Comparison of ENCODE assay signal across 13 cellular contexts in the genomic region with DNA sequence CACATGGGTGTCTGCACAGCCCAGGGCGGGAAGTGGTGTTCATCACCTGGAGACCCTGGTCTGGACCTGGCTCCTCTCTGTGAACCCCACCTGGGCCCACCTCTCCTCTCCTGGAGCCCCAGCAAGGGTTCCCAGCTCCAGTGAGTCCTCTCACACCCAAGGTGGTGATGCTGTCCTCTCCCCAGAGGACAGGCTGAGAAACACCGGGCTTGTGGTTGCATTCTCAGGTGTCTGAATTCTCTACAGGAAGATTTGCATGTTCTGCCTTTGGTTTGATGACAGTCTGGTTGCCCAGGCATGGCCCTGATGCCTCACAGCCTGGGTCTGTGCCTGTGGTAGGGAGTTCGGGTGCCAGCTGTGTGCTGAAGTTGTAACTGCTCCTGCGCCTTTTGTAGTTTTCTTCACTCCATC. TPM values are rescaled to one million over a fixed set of nuclear protein-coding genes. Genes with fewer than 3 reads are reported as not detected.
DNase-seq lines count a peak whose midpoint lies in the region; ATAC-seq and TF ChIP-seq lines count a peak whose summit lies in the region.
"Had no signal": no experiment of that assay in that cellular context is flagged by ENCODE, and none has a peak within 500 bp of the region (broad histone marks: within the 10 kb centered on the region; RNA-seq: fewer than 3 reads in every experiment).

No MANE protein-coding gene starts in this region.

- H3K27me3 Mint-ChIP-seq in CD8-positive, alpha-beta T cell (ENCODE audit: low read depth), result no peaks in the 10 kb centered on the region
- H3K27me3 Mint-ChIP-seq in activated CD8-positive, alpha-beta T cell treated with anti-CD3 and anti-CD28 coated beads, Interleukin-2, amount 10 ng/mL, durations not matched to agents 7 days and 5 days (ENCODE audit: low read depth), result no peaks in the 10 kb centered on the region
- no peaks in the 10 kb centered on the region for H3K27me3 Mint-ChIP-seq in nephron (ENCODE audit: low read depth)

- H3K27ac ChIP-seq in CD8-positive, alpha-beta T cell (ENCODE audit: low read depth, low read length), result no peak overlapping the region
- H3K27ac ChIP-seq: sigmoid colon, SJSA1 had no signal

- intact Hi-C loops in CD8-positive, alpha-beta T cell (cut with DNase I, micrococcal nuclease), result no loop called here

- H3K9me3 ChIP-seq in CD8-positive, alpha-beta T cell (ENCODE audit: low read length), result no peaks in the 10 kb centered on the region
- H3K9me3 ChIP-seq: sigmoid colon, SJSA1 had no signal

- peak in 1 of 7 experiments; percentile 14 for DNase-seq in CD8-positive, alpha-beta T cell
- no peak for DNase-seq in activated CD8-positive, alpha-beta T cell treated with anti-CD3 and anti-CD28 coated beads, Interleukin-2, amount 10 ng/mL, durations not matched to agents 7 days and 5 days
- DNase-seq: effector CD8-positive, alpha-beta T cell; foreskin fibroblast; KG1; NCI-H1694 treated with DMSO at 0.1 percent for 48 hours had no signal

- no peaks in the 10 kb centered on the region for H3K27me3 ChIP-seq in CD8-positive, alpha-beta T cell (ENCODE audit: insufficient read depth, low read length)
- H3K27me3 ChIP-seq: sigmoid colon, SJSA1 had no signal

- no peak overlapping the region for H3K4me3 ChIP-seq in CD8-positive, alpha-beta T cell (ENCODE audit: low read depth, low read length)
- H3K4me3 ChIP-seq: sigmoid colon, SJSA1 had no signal

- peak overlapping the region; percentile 2 for H3K4me3 Mint-ChIP-seq in CD8-positive, alpha-beta T cell
- no peak overlapping the region for H3K4me3 Mint-ChIP-seq in activated CD8-positive, alpha-beta T cell treated with anti-CD3 and anti-CD28 coated beads, Interleukin-2, amount 10 ng/mL, durations not matched to agents 7 days and 5 days
- peak overlapping the region; percentile 46 to 74 (median 50) for H3K4me3 Mint-ChIP-seq in nephron

- peaks cover 38% of the 10 kb centered on the region for H3K36me3 Mint-ChIP-seq in CD8-positive, alpha-beta T cell
- H3K36me3 Mint-ChIP-seq in activated CD8-positive, alpha-beta T cell treated with anti-CD3 and anti-CD28 coated beads, Interleukin-2, amount 10 ng/mL, durations not matched to agents 7 days and 5 days (ENCODE audit: low read depth), result peaks cover 27% of the 10 kb centered on the region
- H3K36me3 Mint-ChIP-seq in nephron (ENCODE audit: low read depth), result no peaks in the 10 kb centered on the region

- no peak for TF ChIP-seq CTCF in CD8-positive, alpha-beta T cell (IDR thresholded peaks at IDR 0.05)
- no peak for TF ChIP-seq CTCF in nephron (IDR thresholded peaks at IDR 0.05; ENCODE audit: unreplicated experiment in 3 of 3)

- POLR2A ChIA-PET in CD8-positive, alpha-beta T cell (lab: Charles Lee), result no interaction called here
- POLR2A ChIA-PET in activated CD8-positive, alpha-beta T cell treated with anti-CD3 and anti-CD28 coated beads, Interleukin-2, amount 10 ng/mL, durations not matched to agents 7 days and 5 days (lab: Charles Lee), result no interaction called here

- H3K36me3 ChIP-seq in CD8-positive, alpha-beta T cell (ENCODE audit: insufficient read depth, low read length), result peaks cover 5% of the 10 kb centered on the region
- H3K36me3 ChIP-seq: SJSA1 had no signal

- CTCF ChIA-PET in CD8-positive, alpha-beta T cell (lab: Charles Lee), result no interaction called here
- CTCF ChIA-PET in activated CD8-positive, alpha-beta T cell treated with anti-CD3 and anti-CD28 coated beads, Interleukin-2, amount 10 ng/mL, durations not matched to agents 7 days and 5 days (lab: Charles Lee), result interaction anchor here (2.5 kb wide), 1 partner anchor 26 kb away, joined by 8 read pairs; no protein-coding TSS in a partner anchor

- peak overlapping the region; percentile 74 for H3K27ac Mint-ChIP-seq in CD8-positive, alpha-beta T cell
- peak overlapping the region; percentile 26 for H3K27ac Mint-ChIP-seq in activated CD8-positive, alpha-beta T cell treated with anti-CD3 and anti-CD28 coated beads, Interleukin-2, amount 10 ng/mL, durations not matched to agents 7 days and 5 days
- H3K27ac Mint-ChIP-seq in nephron, result no peak overlapping the region

- H3K4me1 ChIP-seq in CD8-positive, alpha-beta T cell (ENCODE audit: insufficient read depth, low read length), result peaks cover 44% of the 10 kb centered on the region
- H3K4me1 ChIP-seq: SJSA1 had no signal

- ATAC-seq in CD8-positive, alpha-beta T cell, result no peak
- ATAC-seq in GM18520 (IDR thresholded peaks at IDR 0.05; ENCODE audit: unreplicated experiment) (peak; percentile 22), HG03521 (IDR thresholded peaks at IDR 0.05; ENCODE audit: unreplicated experiment) (no peak), GM21447 (IDR thresholded peaks at IDR 0.05; ENCODE audit: unreplicated experiment) (no peak), GM21360 (IDR thresholded peaks at IDR 0.05; ENCODE audit: unreplicated experiment) (no peak)
- ATAC-seq in activated CD8-positive, alpha-beta T cell treated with anti-CD3 and anti-CD28 coated beads, Interleukin-2, amount 10 ng/mL, durations not matched to agents 7 days and 5 days, result no peak

- H3K9me3 Mint-ChIP-seq in CD8-positive, alpha-beta T cell, result no peaks in the 10 kb centered on the region
- H3K9me3 Mint-ChIP-seq in activated CD8-positive, alpha-beta T cell treated with anti-CD3 and anti-CD28 coated beads, Interleukin-2, amount 10 ng/mL, durations not matched to agents 7 days and 5 days (ENCODE audit: insufficient read depth), result no peaks in the 10 kb centered on the region
- no peaks in the 10 kb centered on the region for H3K9me3 Mint-ChIP-seq in nephron

- peaks cover 66% of the 10 kb centered on the region for H3K4me1 Mint-ChIP-seq in CD8-positive, alpha-beta T cell (ENCODE audit: low read depth)
- H3K4me1 Mint-ChIP-seq in activated CD8-positive, alpha-beta T cell treated with anti-CD3 and anti-CD28 coated beads, Interleukin-2, amount 10 ng/mL, durations not matched to agents 7 days and 5 days (ENCODE audit: low read depth), result peaks cover 52% of the 10 kb centered on the region
- peaks cover 22% of the 10 kb centered on the region for H3K4me1 Mint-ChIP-seq in nephron

RNA-seq across cellular contexts. Expression of gene MAEA, which starts 3.8 kb away (rescaled TPM):
- total RNA-seq in CD8-positive, alpha-beta T cell, result 10 to 100 TPM; 74.6 to 77.6 TPM
- total RNA-seq in activated CD8-positive, alpha-beta T cell treated with anti-CD3 and anti-CD28 coated beads, Interleukin-2, amount 10 ng/mL, durations not matched to agents 7 days and 5 days, result 10 to 100 TPM; 60.3 to 65.1 TPM

RNA-seq across cellular contexts. Expression of gene CTBP1, which starts 44.6 kb away (rescaled TPM):
- total RNA-seq in CD8-positive, alpha-beta T cell, result 100 to 1,000 TPM; 129 to 132 TPM
- 100 to 1,000 TPM; 214 to 217 TPM for total RNA-seq in activated CD8-positive, alpha-beta T cell treated with anti-CD3 and anti-CD28 coated beads, Interleukin-2, amount 10 ng/mL, durations not matched to agents 7 days and 5 days

RNA-seq across cellular contexts. Expression of gene UVSSA, which starts 53.5 kb away (rescaled TPM):
- 10 to 100 TPM; 27.3 to 27.5 TPM for total RNA-seq in CD8-positive, alpha-beta T cell
- total RNA-seq in activated CD8-positive, alpha-beta T cell treated with anti-CD3 and anti-CD28 coated beads, Interleukin-2, amount 10 ng/mL, durations not matched to agents 7 days and 5 days, result 10 to 100 TPM; 16.7 to 17.0 TPM

Comparison
In these comparisons a context has a peak if more than half of its experiments do, and no peak if none do; other contexts are left out.
1. H3K27ac Mint-ChIP-seq: peak in CD8-positive, alpha-beta T cell (single experiment) and activated CD8-positive, alpha-beta T cell treated with anti-CD3 and anti-CD28 coated beads, Interleukin-2, amount 10 ng/mL, durations not matched to agents 7 days and 5 days (single experiment); none in nephron (0 of 3).